ENCODE assay signal across 22 cellular contexts in genomic region chr3:188527389-188527788, GRCh38.
"Had no signal": no experiment of that assay in that cellular context is flagged by ENCODE, and none has a peak within 500 bp of the region (broad histone marks: within the 10 kb centered on the region; RNA-seq: fewer than 3 reads in every experiment).

No MANE protein-coding gene starts in this region.

- H3K9me3 ChIP-seq: heart left ventricle, mucosa of descending colon, neutrophil, spleen, testis, tibial nerve, upper lobe of right lung, vagina had no signal

- H3K27ac ChIP-seq: heart left ventricle, neutrophil, spleen, testis, tibial nerve, upper lobe of right lung, vagina had no signal

- DNase-seq: dermis blood vessel endothelial cell; foreskin melanocyte; heart left ventricle; hippocampal formation; islet precursor cell; mammary epithelial cell; mucosa of descending colon; naive thymus-derived CD8-positive, alpha-beta T cell; posterior cingulate gyrus; spleen; stimulated activated CD4-positive, alpha-beta T cell treated with anti-CD3 and anti-CD28 coated beads, Interleukin-15, amount 100 ng/mL, for 24 hours; stimulated activated CD4-positive, alpha-beta T cell treated with anti-CD3 and anti-CD28 coated beads, Interleukin-1b, Interleukin-23, amount 100 ng/mL, for 48 hours; stimulated activated CD4-positive, alpha-beta T cell treated with anti-CD3 and anti-CD28 coated beads, Interleukin-4, amount 100 ng/mL, for 24 hours; stimulated activated naive B cell treated with anti-CD40 and anti-IgM and Interleukin-4, amounts not matched to agents 10 μg/mL and 1 μg/mL and 100 μg/mL, for 72 hours; stimulated activated naive CD8-positive, alpha-beta T cell treated with anti-CD3 and anti-CD28 coated beads, Interleukin-15, amount 100 ng/mL, for 72 hours; testis; upper lobe of right lung had no signal

- H3K4me1 ChIP-seq: testis, upper lobe of right lung had no signal

- H3K27me3 ChIP-seq: heart left ventricle, neutrophil, spleen, testis, tibial nerve, upper lobe of right lung, vagina had no signal

- H3K36me3 ChIP-seq: neutrophil, upper lobe of right lung, vagina had no signal

- H3K4me3 ChIP-seq: heart left ventricle, mucosa of descending colon, spleen, testis, tibial nerve, upper lobe of right lung, vagina had no signal

- ATAC-seq: heart left ventricle; left lobe of liver; mucosa of descending colon; naive thymus-derived CD8-positive, alpha-beta T cell; sciatic nerve; stimulated activated naive B cell treated with anti-CD40 and anti-IgM and Interleukin-4, amounts not matched to agents 10 μg/mL and 1 μg/mL and 100 μg/mL, for 72 hours; stimulated activated naive CD8-positive, alpha-beta T cell treated with anti-CD3 and anti-CD28 coated beads, Interleukin-15, amount 100 ng/mL, for 72 hours; upper lobe of right lung had no signal
